ENCODE assay signal across 17 cellular contexts in the genomic region with DNA sequence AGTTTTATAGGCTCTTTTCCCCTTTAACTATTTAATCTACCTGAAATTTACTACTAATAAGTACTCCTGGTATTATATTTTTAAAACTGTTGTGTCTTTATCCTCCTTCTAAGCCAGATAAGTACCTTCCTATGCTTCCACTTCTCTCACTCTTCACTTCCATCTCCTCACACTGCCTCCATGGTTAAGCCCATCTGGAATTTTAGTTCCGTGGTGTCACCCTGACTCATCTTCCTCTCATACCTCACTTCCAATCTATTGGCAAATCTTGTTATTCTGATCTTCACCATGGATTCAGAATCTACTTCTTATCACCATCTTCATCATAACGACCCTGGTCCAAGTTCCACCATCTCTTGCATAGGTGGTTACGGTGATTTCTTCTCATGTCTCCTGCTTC. TPM values are rescaled to one million over a fixed set of nuclear protein-coding genes. Genes with fewer than 3 reads are reported as not detected.
DNase-seq lines count a peak whose midpoint lies in the region; ATAC-seq and TF ChIP-seq lines count a peak whose summit lies in the region.
"Had no signal": no experiment of that assay in that cellular context is flagged by ENCODE, and none has a peak within 500 bp of the region (broad histone marks: within the 10 kb centered on the region; RNA-seq: fewer than 3 reads in every experiment).

No MANE protein-coding gene starts in this region.

- ATAC-seq in RWPE2 (ENCODE audit: low read depth): peak; percentile 64; the same call in 2 of the 3 replicates

- H3K18ac ChIP-seq in mesenchymal stem cell (ENCODE audit: low read depth in 1 of 2, low read length in 2 of 2): no peak overlapping the region

- H2AFZ ChIP-seq in mesenchymal stem cell (ENCODE audit: low read depth, low read length): no peak overlapping the region
- H2AFZ ChIP-seq: GM23248 had no signal

- H3K4me3 ChIP-seq in RWPE2 (ENCODE audit: severe bottlenecking) (no peak overlapping the region), fibroblast of mammary gland (ENCODE audit: control insufficient read depth, low read depth, low read length) (no peak overlapping the region), mesenchymal stem cell (ENCODE audit: insufficient read depth in 1 of 2, low read depth in 1 of 2, low read length in 2 of 2) (no peak overlapping the region)
- H3K4me3 ChIP-seq: GM23248, HAP-1 had no signal

- no peaks in the 10 kb centered on the region for H3K79me1 ChIP-seq in mesenchymal stem cell (replicated peaks; ENCODE audit: low read length, poor library complexity, severe bottlenecking)

- H3K9me3 ChIP-seq in RWPE2 (ENCODE audit: severe bottlenecking): no peaks in the 10 kb centered on the region
- H3K9me3 ChIP-seq in mesenchymal stem cell (ENCODE audit: control insufficient read depth, low read length): no peaks in the 10 kb centered on the region
- H3K9me3 ChIP-seq: BE2C, HAP-1 had no signal

- H3K27me3 ChIP-seq in RWPE2 (ENCODE audit: insufficient read depth, poor library complexity, severe bottlenecking): no peaks in the 10 kb centered on the region
- no peaks in the 10 kb centered on the region for H3K27me3 ChIP-seq in mesenchymal stem cell (ENCODE audit: control insufficient read depth in 1 of 2, insufficient read depth in 1 of 2, low read length in 2 of 2)
- H3K27me3 ChIP-seq: BE2C had no signal

- no peak overlapping the region for H3K4ac ChIP-seq in mesenchymal stem cell (ENCODE audit: low read depth in 1 of 2, low read length in 2 of 2)

- H2BK12ac ChIP-seq in mesenchymal stem cell (ENCODE audit: low read length in 2 of 2): no peak overlapping the region

- no peak overlapping the region for H3K14ac ChIP-seq in mesenchymal stem cell (ENCODE audit: low read length in 2 of 2)

- TF ChIP-seq CTCF in RWPE2 (IDR thresholded peaks at IDR 0.05; ENCODE audit: poor library complexity, severe bottlenecking) (no peak), fibroblast of mammary gland (conservative IDR thresholded peaks at IDR 0.05; ENCODE audit: control insufficient read depth, insufficient read depth, low read depth, low read length) (no peak)

- no peak overlapping the region for H2BK15ac ChIP-seq in mesenchymal stem cell (ENCODE audit: low read depth, poor library complexity, severe bottlenecking)

- DNase-seq in HCEC 1CT (peak; percentile 7), RWPE2 (ENCODE audit: low spot score) (no peak), fibroblast of mammary gland (ENCODE audit: low read depth) (peak; percentile 40), mesenchymal stem cell (no peak), NCI-H2029 treated with DMSO at 0.1 percent for 48 hours (lab: John Stamatoyannopoulos, UW) (no peak), glomerular visceral epithelial cell (ENCODE audit: extremely low spot score) (no peak)
- DNase-seq: BE2C; C1 segment of cervical spinal cord; CD4-positive, CD25-positive, alpha-beta regulatory T cell; CD8-positive, alpha-beta memory T cell; COR-L47; DMS 273 treated with DMSO at 0.1 percent for 48 hours; DMS53; DND-41; EL; GM23248 had no signal

- H3K36me3 ChIP-seq in RWPE2 (ENCODE audit: low read depth) (no peaks in the 10 kb centered on the region), mesenchymal stem cell (ENCODE audit: control insufficient read depth in 1 of 2, insufficient read depth in 2 of 2, low read depth in 1 of 2, low read length in 2 of 2) (no peaks in the 10 kb centered on the region)
- H3K36me3 ChIP-seq: BE2C, HAP-1 had no signal

- H2AK5ac ChIP-seq in mesenchymal stem cell (ENCODE audit: low read length, severe bottlenecking): no peak overlapping the region

- H3K27ac ChIP-seq in RWPE2 (ENCODE audit: poor library complexity, severe bottlenecking): no peak overlapping the region
- no peak overlapping the region for H3K27ac ChIP-seq in mesenchymal stem cell (ENCODE audit: low read length, poor library complexity, severe bottlenecking)
- H3K27ac ChIP-seq: GM23248 had no signal

- no peak overlapping the region for H4K8ac ChIP-seq in mesenchymal stem cell (ENCODE audit: low read length)

- H3K23ac ChIP-seq in mesenchymal stem cell (ENCODE audit: low read length in 2 of 2): no peak overlapping the region

- no peak overlapping the region for H2BK120ac ChIP-seq in mesenchymal stem cell (ENCODE audit: low read depth, low read length)

- H2BK5ac ChIP-seq in mesenchymal stem cell (ENCODE audit: low read depth, low read length, poor library complexity, severe bottlenecking): no peak overlapping the region

- WGBS in mesenchymal stem cell: 81% methylated on average over 3 of the region's 3 CpGs

- H3K9ac ChIP-seq in mesenchymal stem cell (ENCODE audit: low read length): no peak overlapping the region
- H3K9ac ChIP-seq: GM23248 had no signal

- H3K4me2 ChIP-seq in mesenchymal stem cell (ENCODE audit: low read length, poor library complexity, severe bottlenecking): no peak overlapping the region

- H4K91ac ChIP-seq in mesenchymal stem cell (ENCODE audit: low read length): no peak overlapping the region

- H3K4me1 ChIP-seq in RWPE2 (ENCODE audit: insufficient read depth, poor library complexity, severe bottlenecking): no peaks in the 10 kb centered on the region
- no peaks in the 10 kb centered on the region for H3K4me1 ChIP-seq in mesenchymal stem cell (ENCODE audit: control insufficient read depth, insufficient read depth, low read depth, low read length)
- H3K4me1 ChIP-seq: BE2C, HAP-1 had no signal

RNA-seq across cellular contexts. Expression of gene DAPP1, which starts 32.7 kb away (rescaled TPM):
- polyA plus RNA-seq in mesenchymal stem cell (2013, experiment 1 of 2): not detected
- polyA plus RNA-seq in mesenchymal stem cell (2013, experiment 2 of 2): not detected
- polyA plus RNA-seq: GM23248 had no signal

Comparison
In these comparisons a context has a peak if more than half of its experiments do, and no peak if none do; other contexts are left out.
1. DNase-seq: peak in HCEC 1CT (single experiment) and fibroblast of mammary gland (single experiment); none in RWPE2 (single experiment), mesenchymal stem cell (single experiment), NCI-H2029 treated with DMSO at 0.1 percent for 48 hours (single experiment) and glomerular visceral epithelial cell (single experiment).